Comparison of ENCODE assay signal across 8 cellular contexts in genomic region chrX:109472939-109473713, GRCh38. TPM values are rescaled to one million over a fixed set of nuclear protein-coding genes. Genes with fewer than 3 reads are reported as not detected.
DNase-seq lines count a peak whose midpoint lies in the region; ATAC-seq, FAIRE-seq and TF ChIP-seq lines count a peak whose summit lies in the region.

No MANE protein-coding gene starts in this region.

- H2AFZ ChIP-seq in SU-DHL-6 (ENCODE audit: low read depth, low read length, severe bottlenecking): no peak overlapping the region

- no peak for ATAC-seq in Right ventricle myocardium inferior

- no peaks in the 10 kb centered on the region for H4K20me1 ChIP-seq in SU-DHL-6 (ENCODE audit: low read depth, low read length)

- FAIRE-seq in HTR-8/SVneo (lab: Jason Lieb, UNC): no peak

- H3K27ac ChIP-seq in SU-DHL-6 (ENCODE audit: low read depth, low read length): no peak overlapping the region

- H3F3A ChIP-seq in SU-DHL-6 (ENCODE audit: insufficient read depth): no peaks in the 10 kb centered on the region

- intact Hi-C loops in Right ventricle myocardium inferior (cut with DNase I): loop anchor here (10.0 kb wide), 2 partner anchors 768 to 1278 kb away; no protein-coding TSS in a partner anchor

- H3K4me2 ChIP-seq in SU-DHL-6 (ENCODE audit: low read depth, low read length, poor library complexity, severe bottlenecking): no peak overlapping the region

- TF ChIP-seq CTCF in AG09309 (IDR thresholded peaks at IDR 0.05; ENCODE audit: control insufficient read depth, insufficient read depth, low read depth, low read length, missing control alignments) (peak; percentile 18), SU-DHL-6 (IDR thresholded peaks at IDR 0.05; ENCODE audit: insufficient read depth, low read length, poor library complexity, severe bottlenecking) (peak; percentile 10)

- no peaks in the 10 kb centered on the region for H3K27me3 ChIP-seq in SU-DHL-6 (ENCODE audit: low read length)

- H3K9me2 ChIP-seq in SU-DHL-6 (replicated peaks; ENCODE audit: insufficient read depth, low read length): no peaks in the 10 kb centered on the region

- DNase-seq in AG09309 (ENCODE audit: low read depth) (no peak), H4 (ENCODE audit: low spot score) (peak; percentile 38), fibroblast of the conjunctiva (ENCODE audit: low read depth) (peak; percentile 9), stromal cell of bone marrow (ENCODE audit: low read depth) (peak; percentile 38), HTR-8/SVneo (ENCODE audit: insufficient read length, low spot score) (no peak), DMS114 treated with DMSO at 0.1 percent for 48 hours (lab: John Stamatoyannopoulos, UW; ENCODE audit: unreplicated experiment) (no peak), Right ventricle myocardium inferior (ENCODE audit: missing footprints) (no peak)

- no peak overlapping the region for H3K4me3 ChIP-seq in AG09309 (ENCODE audit: control insufficient read depth, low read depth, low read length)
- H3K4me3 ChIP-seq in SU-DHL-6 (ENCODE audit: insufficient read depth, low read length, poor library complexity, severe bottlenecking): no peak overlapping the region

- H3K79me2 ChIP-seq in SU-DHL-6 (ENCODE audit: insufficient read depth, low read length): no peaks in the 10 kb centered on the region

- no peaks in the 10 kb centered on the region for H3K36me3 ChIP-seq in SU-DHL-6 (ENCODE audit: low read length)

- no peaks in the 10 kb centered on the region for H3K9me3 ChIP-seq in SU-DHL-6 (ENCODE audit: insufficient read depth, low read length)

- no peak overlapping the region for H3K9ac ChIP-seq in SU-DHL-6 (ENCODE audit: low read length)

RNA-seq across cellular contexts. Expression of gene GUCY2F, which starts 8.8 kb away (rescaled TPM):
- not detected in 2 replicates for total RNA-seq in H4 (2014; rRNA removed; shearing (Covaris generic))
- not detected for total RNA-seq in Right ventricle myocardium inferior

Comparison
In these comparisons a context has a peak if more than half of its experiments do, and no peak if none do; other contexts are left out.
1. DNase-seq: peak in H4 (single experiment), fibroblast of the conjunctiva (single experiment) and stromal cell of bone marrow (single experiment); none in AG09309 (single experiment), HTR-8/SVneo (single experiment), DMS114 treated with DMSO at 0.1 percent for 48 hours (single experiment) and Right ventricle myocardium inferior (single experiment).